ENCODE assay signal across 16 cellular contexts in the genomic region with DNA sequence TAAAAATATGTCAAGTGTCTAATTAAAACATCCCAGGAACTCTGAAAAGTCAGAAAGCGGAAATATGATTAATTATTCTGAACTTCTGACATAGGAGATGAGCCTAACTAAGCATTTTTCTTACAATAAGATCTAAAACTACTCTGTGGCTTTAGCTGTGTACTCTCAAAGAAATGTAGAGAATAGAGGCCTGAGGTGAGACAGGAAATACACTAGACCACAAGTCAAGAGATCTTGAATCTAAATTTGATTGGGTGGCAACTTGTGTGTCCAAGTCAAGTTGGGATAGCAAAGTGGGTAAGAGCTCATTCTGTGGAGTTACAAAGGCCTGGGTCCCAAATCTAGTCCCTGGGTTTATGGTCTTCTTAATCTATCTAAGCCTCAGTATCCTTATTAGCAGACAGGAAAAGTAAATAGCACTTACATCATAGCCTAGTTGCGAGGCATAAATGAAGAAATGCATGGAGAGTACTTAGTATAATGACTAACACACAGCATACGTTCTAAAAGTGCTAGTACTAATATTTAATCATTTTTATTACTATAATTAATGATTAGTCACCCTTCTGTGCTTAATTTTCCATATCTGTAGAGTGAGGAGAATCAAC. TPM values are rescaled to one million over a fixed set of nuclear protein-coding genes. Genes with fewer than 3 reads are reported as not detected.
DNase-seq lines count a peak whose midpoint lies in the region; ATAC-seq lines count a peak whose summit lies in the region.
"Had no signal": no experiment of that assay in that cellular context is flagged by ENCODE, and none has a peak within 500 bp of the region (broad histone marks: within the 10 kb centered on the region; RNA-seq: fewer than 3 reads in every experiment).

No MANE protein-coding gene starts in this region.

- H3K27ac ChIP-seq in CD8-positive, alpha-beta memory T cell (ENCODE audit: low read depth, low read length) = no peak overlapping the region
- no peak overlapping the region for H3K27ac ChIP-seq in aorta (ENCODE audit: low read depth in 1 of 2, low read length in 2 of 2)
- H3K27ac ChIP-seq: vagina had no signal

- peaks cover 34% of the 10 kb centered on the region for H3K4me1 ChIP-seq in CD8-positive, alpha-beta memory T cell (ENCODE audit: insufficient read depth, low read length)
- no peaks in the 10 kb centered on the region for H3K4me1 ChIP-seq in aorta (ENCODE audit: control insufficient read depth in 1 of 2, insufficient read depth in 2 of 2, low read length in 2 of 2)
- H3K4me1 ChIP-seq: vagina had no signal

- ATAC-seq in GM19395 (IDR thresholded peaks at IDR 0.05; ENCODE audit: unreplicated experiment) (peak; percentile 65), HG03039 (IDR thresholded peaks at IDR 0.05; ENCODE audit: unreplicated experiment) (no peak), aorta (ENCODE audit: low FRiP score) (no peak)
- ATAC-seq: left cardiac atrium had no signal

- peak overlapping the region; percentile 55 to 88 (median 84) for H3K27ac Mint-ChIP-seq in CD8-positive, alpha-beta memory T cell
- H3K27ac Mint-ChIP-seq in immature natural killer cell = peak overlapping the region; percentile 36 to 88 (median 82)

- H3K36me3 Mint-ChIP-seq in CD8-positive, alpha-beta memory T cell = no peaks in the 10 kb centered on the region
- no peaks in the 10 kb centered on the region for H3K36me3 Mint-ChIP-seq in immature natural killer cell

- H3K27me3 ChIP-seq in CD8-positive, alpha-beta memory T cell (ENCODE audit: insufficient read depth, low read length, poor library complexity, severe bottlenecking) = no peaks in the 10 kb centered on the region
- no peaks in the 10 kb centered on the region for H3K27me3 ChIP-seq in aorta (ENCODE audit: control insufficient read depth in 1 of 2, insufficient read depth in 2 of 2, low read length in 1 of 2)
- H3K27me3 ChIP-seq: vagina had no signal

- H3K36me3 ChIP-seq in CD8-positive, alpha-beta memory T cell (ENCODE audit: insufficient read depth, low read length) = no peaks in the 10 kb centered on the region
- no peaks in the 10 kb centered on the region for H3K36me3 ChIP-seq in aorta (ENCODE audit: control insufficient read depth in 1 of 2, insufficient read depth in 2 of 2, low read length in 1 of 2)
- H3K36me3 ChIP-seq: vagina had no signal

- intact Hi-C loops in aorta (cut with DNase I) = no loop called here

- DNase-seq in CD8-positive, alpha-beta memory T cell = peak in 2 of 5 donors; percentile 28 to 39
- DNase-seq in RPMI8226 (peak; percentile 28), immature natural killer cell (peak in 2 of 3 donors; percentile 26 to 38), NCI-H524 (lab: John Stamatoyannopoulos, UW) (no peak), aorta (no peak), NCI-H1694 treated with DMSO at 0.1 percent for 48 hours (lab: John Stamatoyannopoulos, UW) (no peak)
- DNase-seq: activated CD4-positive, alpha-beta T cell treated with anti-CD3 and anti-CD28 coated beads, Interleukin-2, amount 50 U/mL, for 4 hours; amniotic stem cell; cortex of kidney; EL; left cardiac atrium; NCI-H510A treated with DMSO at 0.1 percent for 48 hours had no signal

- no peaks in the 10 kb centered on the region for H3K27me3 Mint-ChIP-seq in CD8-positive, alpha-beta memory T cell
- no peaks in the 10 kb centered on the region for H3K27me3 Mint-ChIP-seq in immature natural killer cell (ENCODE audit: low read depth in 3 of 3)

- POLR2A ChIA-PET in CD8-positive, alpha-beta memory T cell (lab: Charles Lee) = interaction anchor here (0.9 to 1.1 kb wide), 2 partner anchors 9 to 20 kb away, joined by 3 to 8 read pairs; partner anchors contain the start of gene LCP1

- WGBS in aorta, 2 donors = 82 to 84% methylated on average over 3 of the region's 3 CpGs

- CTCF ChIA-PET in CD8-positive, alpha-beta memory T cell (lab: Charles Lee) = interaction anchor here (1.1 to 2.0 kb wide), 5 partner anchors 9 to 119 kb away, joined by 3 to 7 read pairs (median 5); partner anchors contain the start of gene LCP1

- no peaks in the 10 kb centered on the region for H3K9me3 ChIP-seq in CD8-positive, alpha-beta memory T cell (ENCODE audit: low read length)
- no peaks in the 10 kb centered on the region for H3K9me3 ChIP-seq in aorta (ENCODE audit: control insufficient read depth, low read length)
- H3K9me3 ChIP-seq: vagina had no signal

- peaks cover 32 to 58% (median 42%) of the 10 kb centered on the region in 3 donors for H3K4me1 Mint-ChIP-seq in CD8-positive, alpha-beta memory T cell
- H3K4me1 Mint-ChIP-seq in immature natural killer cell = peaks cover 32 to 37% of the 10 kb centered on the region in 2 donors

- H3K4me3 ChIP-seq in CD8-positive, alpha-beta memory T cell (ENCODE audit: low read length) = no peak overlapping the region
- no peak overlapping the region for H3K4me3 ChIP-seq in aorta (ENCODE audit: low read length in 2 of 2)
- H3K4me3 ChIP-seq: vagina had no signal

- no peaks in the 10 kb centered on the region for H3K9me3 Mint-ChIP-seq in CD8-positive, alpha-beta memory T cell
- no peaks in the 10 kb centered on the region for H3K9me3 Mint-ChIP-seq in immature natural killer cell

- H3K4me3 Mint-ChIP-seq in CD8-positive, alpha-beta memory T cell = peak overlapping the region in 6 of 7 donors; percentile 13 to 62 (median 38)
- peak overlapping the region; percentile 3 to 57 (median 43) for H3K4me3 Mint-ChIP-seq in immature natural killer cell

RNA-seq across cellular contexts. Expression of gene LRRC63, which starts 9.4 kb away (rescaled TPM):
- total RNA-seq in CD8-positive, alpha-beta memory T cell = under 1 TPM; 0.55 TPM
- not detected for polyA plus RNA-seq in CD8-positive, alpha-beta memory T cell
- polyA plus RNA-seq in immature natural killer cell = 1 to 10 TPM in 1 of 3 donors, under 1 TPM in 2; 0.10 to 1.1 (median 0.12) TPM
- total RNA-seq in aorta = under 1 TPM in 1 of 2 donors, not detected in 1; 0.99 TPM
- under 1 TPM in 1 of 2 donors, not detected in 1; 0.15 TPM for polyA plus RNA-seq in aorta
- polyA plus RNA-seq: BJ had no signal

RNA-seq across cellular contexts. Expression of gene LCP1, which starts 20.3 kb away (rescaled TPM):
- 100 to 1,000 TPM; 838 to 869 TPM for total RNA-seq in CD8-positive, alpha-beta memory T cell
- polyA plus RNA-seq in CD8-positive, alpha-beta memory T cell = 1,545 TPM
- polyA plus RNA-seq in immature natural killer cell (1,000 to 10,000 TPM; 1,594 to 2,414 (median 2,262) TPM), aorta (10 to 100 TPM in 1 of 2 donors, 1 to 10 TPM in 1; 6.2 to 36.2 TPM)
- total RNA-seq in aorta = 10 to 100 TPM; 74.7 to 76.5 TPM

Comparison
In these comparisons a context has a peak if more than half of its experiments do, and no peak if none do; other contexts are left out.
1. DNase-seq: peak in RPMI8226 (single experiment) and immature natural killer cell (2 of 3); none in NCI-H524 (0 of 2), aorta (0 of 2) and NCI-H1694 treated with DMSO at 0.1 percent for 48 hours (single experiment).
2. RNA of gene LCP1, which starts 20.3 kb away (polyA plus RNA-seq): 1,594 to 2,414 TPM in immature natural killer cell and 1,545 TPM in CD8-positive, alpha-beta memory T cell (single experiment); 6.2 to 36.2 TPM in aorta; every median in the first group is over 10 times any median in the second.